ENCODE assay signal across 7 cellular contexts in genomic region chr6:28266563-28266961, GRCh38. TPM values are rescaled to one million over a fixed set of nuclear protein-coding genes. Genes with fewer than 3 reads are reported as not detected.
DNase-seq lines count a peak whose midpoint lies in the region; ATAC-seq and TF ChIP-seq lines count a peak whose summit lies in the region.
"Had no signal": no experiment of that assay in that cellular context is flagged by ENCODE, and none has a peak within 500 bp of the region (broad histone marks: within the 10 kb centered on the region; RNA-seq: fewer than 3 reads in every experiment).

No MANE protein-coding gene starts in this region.

- no peaks in the 10 kb centered on the region for H3K9me3 ChIP-seq in Karpas-422 (ENCODE audit: low read length)
- no peaks in the 10 kb centered on the region for H3K9me3 ChIP-seq in esophagus squamous epithelium
- H3K9me3 ChIP-seq in subcutaneous abdominal adipose tissue (ENCODE audit: control insufficient read depth in 5 of 5, low read length in 5 of 5): peaks cover 0 to 7% (median 1%) of the 10 kb centered on the region in 5 donors

- no peaks in the 10 kb centered on the region for H4K20me1 ChIP-seq in Karpas-422 (ENCODE audit: insufficient read depth, low read depth, low read length)

- H3K4me1 ChIP-seq in Karpas-422 (ENCODE audit: low read length): peaks cover 17% of the 10 kb centered on the region
- peaks cover 0 to 34% (median 11%) of the 10 kb centered on the region in 3 donors for H3K4me1 ChIP-seq in esophagus squamous epithelium
- peaks cover 0 to 22% (median 16%) of the 10 kb centered on the region in 5 donors for H3K4me1 ChIP-seq in subcutaneous abdominal adipose tissue (ENCODE audit: control insufficient read depth in 5 of 5, insufficient read depth in 5 of 5, low read length in 5 of 5)

- H2AFZ ChIP-seq in Karpas-422 (ENCODE audit: low read length): peak overlapping the region; percentile 93

- 4 to 7% methylated on average over 5 of the region's 5 CpGs for WGBS in esophagus squamous epithelium, 2 donors

- no peak for TF ChIP-seq POLR2A in esophagus squamous epithelium (IDR thresholded peaks at IDR 0.05)

- DNase-seq in Karpas-422 (no peak), esophagus squamous epithelium (lab: John Stamatoyannopoulos, UW) (no peak), HPDE6-E6E7 (ENCODE audit: extremely low spot score) (no peak)

- ATAC-seq in HG02798 (IDR thresholded peaks at IDR 0.05; ENCODE audit: poor library complexity, unreplicated experiment) (no peak), GM19467 (IDR thresholded peaks at IDR 0.05; ENCODE audit: unreplicated experiment) (no peak)

- H3K79me2 ChIP-seq in Karpas-422 (ENCODE audit: low read length): peaks cover 43% of the 10 kb centered on the region

- H3K9me2 ChIP-seq in Karpas-422 (replicated peaks; ENCODE audit: insufficient read depth, low read length): no peaks in the 10 kb centered on the region

- H3K4me3 ChIP-seq in Karpas-422 (ENCODE audit: low read length): peak overlapping the region; percentile 87
- H3K4me3 ChIP-seq in esophagus squamous epithelium: peak overlapping the region; percentile 64 to 86 (median 76)
- H3K4me3 ChIP-seq in subcutaneous abdominal adipose tissue (ENCODE audit: low read depth in 1 of 5, low read length in 5 of 5): peak overlapping the region; percentile 87 to 96 (median 94)

- peak overlapping the region; percentile 82 for H3K9ac ChIP-seq in Karpas-422 (ENCODE audit: low read length)
- peak overlapping the region; percentile 64 to 96 (median 88) for H3K9ac ChIP-seq in subcutaneous abdominal adipose tissue (ENCODE audit: low read length in 5 of 5)

- H3K27ac ChIP-seq in Karpas-422 (ENCODE audit: low read length) (peak overlapping the region; percentile 57), esophagus squamous epithelium (peak overlapping the region; percentile 82 to 89 (median 84)), subcutaneous abdominal adipose tissue (ENCODE audit: low read depth, low read length) (peak overlapping the region; percentile 57)

- intact Hi-C loops in esophagus squamous epithelium (cut with DNase I): no loop called here

- no peaks in the 10 kb centered on the region for H3K36me3 ChIP-seq in Karpas-422 (ENCODE audit: insufficient read depth, low read length)
- H3K36me3 ChIP-seq in esophagus squamous epithelium: peaks cover 0 to 4% (median 0%) of the 10 kb centered on the region in 3 donors
- no peaks in the 10 kb centered on the region for H3K36me3 ChIP-seq in subcutaneous abdominal adipose tissue (ENCODE audit: control insufficient read depth in 5 of 5, insufficient read depth in 5 of 5, low read length in 5 of 5)

- peak overlapping the region; percentile 94 for H3K4me2 ChIP-seq in Karpas-422 (ENCODE audit: low read depth, low read length, poor library complexity, severe bottlenecking)

- TF ChIP-seq CTCF in esophagus squamous epithelium (IDR thresholded peaks at IDR 0.05): no peak

- no peaks in the 10 kb centered on the region for H3K27me3 ChIP-seq in Karpas-422 (ENCODE audit: low read length)
- no peaks in the 10 kb centered on the region for H3K27me3 ChIP-seq in esophagus squamous epithelium
- no peaks in the 10 kb centered on the region for H3K27me3 ChIP-seq in subcutaneous abdominal adipose tissue (ENCODE audit: control insufficient read depth in 5 of 5, insufficient read depth in 4 of 5, low read length in 5 of 5)

RNA-seq across cellular contexts. Expression of gene ZSCAN26, which starts 0.4 kb away (rescaled TPM):
- 16.8 and 19.2 TPM in 2 replicates for total RNA-seq in Karpas-422 (2014; rRNA removed; shearing (Covaris generic); ENCODE audit: low replicate concordance)
- 10 to 100 TPM in 1 of 4 donors, 1 to 10 TPM in 3; 2.1 to 17.0 (median 3.4) TPM for total RNA-seq in esophagus squamous epithelium

RNA-seq across cellular contexts. Expression of gene NKAPL, which starts 7.5 kb away (rescaled TPM):
- total RNA-seq in Karpas-422 (2014; rRNA removed; shearing (Covaris generic); ENCODE audit: low replicate concordance): 0.11 TPM in 1 of 2 replicates, not detected in the other
- total RNA-seq in esophagus squamous epithelium: 1 to 10 TPM in 1 of 4 donors, under 1 TPM in 2, not detected in 1; 0.22 to 1.5 (median 0.70) TPM
- total RNA-seq: HT1080 had no signal

RNA-seq across cellular contexts. Expression of gene ZKSCAN4, which starts 14.5 kb away (rescaled TPM):
- 6.1 and 12.4 TPM in 2 replicates for total RNA-seq in Karpas-422 (2014; rRNA removed; shearing (Covaris generic); ENCODE audit: low replicate concordance)
- 1 to 10 TPM; 2.4 to 5.3 (median 3.3) TPM for total RNA-seq in esophagus squamous epithelium

RNA-seq across cellular contexts. Expression of gene PGBD1, which starts 14.8 kb away (rescaled TPM):
- 8.2 and 9.7 TPM in 2 replicates for total RNA-seq in Karpas-422 (2014; rRNA removed; shearing (Covaris generic); ENCODE audit: low replicate concordance)
- 1 to 10 TPM in 2 of 4 donors, under 1 TPM in 2; 0.61 to 3.1 (median 1.3) TPM for total RNA-seq in esophagus squamous epithelium

RNA-seq across cellular contexts. Expression of gene ZSCAN9, which starts 41.5 kb away (rescaled TPM):
- 18.9 and 35.1 TPM in 2 replicates for total RNA-seq in Karpas-422 (2014; rRNA removed; shearing (Covaris generic); ENCODE audit: low replicate concordance)
- total RNA-seq in esophagus squamous epithelium: 10 to 100 TPM in 1 of 4 donors, 1 to 10 TPM in 2, under 1 TPM in 1; 0.95 to 11.3 (median 3.4) TPM
